Comparison of ENCODE assay signal across 20 cellular contexts in the genomic region with DNA sequence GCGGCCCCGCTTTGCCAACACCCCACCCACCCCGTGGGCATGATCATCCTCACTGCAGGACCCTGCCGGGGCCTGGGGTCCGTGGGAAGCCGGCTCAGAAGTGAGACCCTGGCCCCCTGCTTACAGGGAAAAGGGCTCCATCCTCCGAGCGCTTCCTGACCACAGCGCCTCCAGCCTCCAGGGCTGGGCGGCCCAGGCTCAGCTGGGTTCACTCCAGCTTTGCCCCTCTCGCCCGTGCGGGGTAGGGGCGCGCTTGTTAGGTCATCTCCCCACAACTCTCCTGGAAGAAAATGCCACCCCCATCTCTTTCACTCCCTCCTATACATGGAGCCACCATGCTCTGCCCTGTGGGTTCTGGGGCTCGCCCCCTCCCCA. TPM values are rescaled to one million over a fixed set of nuclear protein-coding genes. Genes with fewer than 3 reads are reported as not detected.
DNase-seq lines count a peak whose midpoint lies in the region; ATAC-seq and TF ChIP-seq lines count a peak whose summit lies in the region.
"Had no signal": no experiment of that assay in that cellular context is flagged by ENCODE, and none has a peak within 500 bp of the region (broad histone marks: within the 10 kb centered on the region; RNA-seq: fewer than 3 reads in every experiment).

No MANE protein-coding gene starts in this region.

- no peaks in the 10 kb centered on the region for H3K36me3 Mint-ChIP-seq in endodermal cell (ENCODE audit: low read depth)
- no peaks in the 10 kb centered on the region for H3K36me3 Mint-ChIP-seq in naive thymus-derived CD4-positive, alpha-beta T cell

- peaks cover 27% of the 10 kb centered on the region for H3K27me3 Mint-ChIP-seq in endodermal cell (ENCODE audit: insufficient read depth)
- H3K27me3 Mint-ChIP-seq in naive thymus-derived CD4-positive, alpha-beta T cell: peaks cover 41 to 59% (median 42%) of the 10 kb centered on the region in 5 donors

- H3K27ac Mint-ChIP-seq in endodermal cell: no peak overlapping the region
- no peak overlapping the region for H3K27ac Mint-ChIP-seq in naive thymus-derived CD4-positive, alpha-beta T cell
- H3K27ac Mint-ChIP-seq: activated CD8-positive, alpha-beta T cell treated with anti-CD3 and anti-CD28 coated beads for 36 hours; CD4-positive, alpha-beta T cell had no signal

- POLR2A ChIA-PET in naive thymus-derived CD4-positive, alpha-beta T cell (lab: Charles Lee): no interaction called here

- no peaks in the 10 kb centered on the region for H3K9me3 Mint-ChIP-seq in endodermal cell
- H3K9me3 Mint-ChIP-seq in naive thymus-derived CD4-positive, alpha-beta T cell: no peaks in the 10 kb centered on the region
- H3K9me3 Mint-ChIP-seq: activated CD8-positive, alpha-beta T cell treated with anti-CD3 and anti-CD28 coated beads for 36 hours; CD4-positive, alpha-beta T cell; neural crest cell had no signal

- peaks cover 23% of the 10 kb centered on the region for H3K27me3 ChIP-seq in endodermal cell (ENCODE audit: control insufficient read depth, insufficient read depth, low read length, poor library complexity, severe bottlenecking)
- peaks cover 0 to 10% of the 10 kb centered on the region in 2 donors for H3K27me3 ChIP-seq in naive thymus-derived CD4-positive, alpha-beta T cell (ENCODE audit: control insufficient read depth in 2 of 2, insufficient read depth in 2 of 2, low read length in 2 of 2)
- H3K27me3 ChIP-seq in aorta (ENCODE audit: control insufficient read depth in 1 of 2, insufficient read depth in 2 of 2, low read length in 1 of 2): peaks cover 0 to 1% of the 10 kb centered on the region in 2 donors
- H3K27me3 ChIP-seq in adrenal gland: peaks cover 19% of the 10 kb centered on the region

- DNase-seq in Right ventricle myocardium inferior (ENCODE audit: missing footprints): no peak
- DNase-seq in Right ventricle myocardium superior: no peak
- no peak for DNase-seq in endodermal cell
- DNase-seq in naive thymus-derived CD4-positive, alpha-beta T cell: no peak
- DNase-seq in aorta: no peak
- DNase-seq in adrenal gland: no peak
- DNase-seq in glomerular visceral epithelial cell (ENCODE audit: extremely low spot score): no peak
- no peak for DNase-seq in dermis blood vessel endothelial cell
- DNase-seq: activated CD8-positive, alpha-beta T cell treated with anti-CD3 and anti-CD28 coated beads for 36 hours; CD4-positive, alpha-beta T cell; EL; NCI-H2081; NCI-H524 treated with DMSO at 0.1 percent for 48 hours; OCI-M1 had no signal

- H3K4me3 Mint-ChIP-seq in endodermal cell: peak overlapping the region; percentile 45
- peak overlapping the region in 4 of 10 donors; percentile 14 to 56 (median 40) for H3K4me3 Mint-ChIP-seq in naive thymus-derived CD4-positive, alpha-beta T cell
- H3K4me3 Mint-ChIP-seq: activated CD8-positive, alpha-beta T cell treated with anti-CD3 and anti-CD28 coated beads for 36 hours; CD4-positive, alpha-beta T cell; neural crest cell had no signal

- no peaks in the 10 kb centered on the region for H3K36me3 ChIP-seq in endodermal cell (ENCODE audit: control insufficient read depth, insufficient read depth, low read length)
- H3K36me3 ChIP-seq in naive thymus-derived CD4-positive, alpha-beta T cell (ENCODE audit: control insufficient read depth in 2 of 3, insufficient read depth in 3 of 3, low read length in 3 of 3): no peaks in the 10 kb centered on the region
- no peaks in the 10 kb centered on the region for H3K36me3 ChIP-seq in aorta (ENCODE audit: control insufficient read depth in 1 of 2, insufficient read depth in 2 of 2, low read length in 1 of 2)
- no peaks in the 10 kb centered on the region for H3K36me3 ChIP-seq in adrenal gland (replicated peaks in 1 of 2)
- H3K36me3 ChIP-seq: tibial nerve had no signal

- TF ChIP-seq POLR2A in adrenal gland (IDR thresholded peaks at IDR 0.05): no peak

- no peak overlapping the region for H3K9ac ChIP-seq in endodermal cell (ENCODE audit: extremely low read depth, low read length, poor library complexity, severe bottlenecking)

- no peaks in the 10 kb centered on the region for H3K4me1 ChIP-seq in endodermal cell (ENCODE audit: control insufficient read depth, insufficient read depth, low read length)
- no peaks in the 10 kb centered on the region for H3K4me1 ChIP-seq in naive thymus-derived CD4-positive, alpha-beta T cell (ENCODE audit: control insufficient read depth in 2 of 2, insufficient read depth in 2 of 2, low read length in 2 of 2)
- no peaks in the 10 kb centered on the region for H3K4me1 ChIP-seq in aorta (ENCODE audit: control insufficient read depth in 1 of 2, insufficient read depth in 2 of 2, low read length in 2 of 2)
- H3K4me1 ChIP-seq in adrenal gland (replicated peaks in 1 of 2): peaks cover 0 to 8% of the 10 kb centered on the region in 2 donors

- H3K27ac ChIP-seq in endodermal cell (ENCODE audit: low read depth, low read length) (no peak overlapping the region), aorta (ENCODE audit: low read depth in 1 of 2, low read length in 2 of 2) (no peak overlapping the region), adrenal gland (no peak overlapping the region)
- no peak overlapping the region for H3K27ac ChIP-seq in naive thymus-derived CD4-positive, alpha-beta T cell (ENCODE audit: low read depth, low read length)
- H3K27ac ChIP-seq: body of pancreas, tibial nerve had no signal

- WGBS in endodermal cell (ENCODE audit: insufficient coverage in 1 of 2, insufficient read length in 1 of 2), 2 experiments: 55 to 68% methylated on average over 3 to 16 of the region's 16 CpGs
- 50 to 51% methylated on average over 16 of the region's 16 CpGs for WGBS in aorta, 2 donors
- WGBS in adrenal gland, 4 donors: 20 to 72% (median 42%) methylated on average over 8 to 16 of the region's 16 CpGs

- peaks cover 3% of the 10 kb centered on the region for H3K4me1 Mint-ChIP-seq in endodermal cell
- H3K4me1 Mint-ChIP-seq in naive thymus-derived CD4-positive, alpha-beta T cell: peaks cover 0 to 10% (median 3%) of the 10 kb centered on the region in 7 donors

- H3K4me3 ChIP-seq in endodermal cell (ENCODE audit: low read length) (no peak overlapping the region), aorta (ENCODE audit: low read length in 2 of 2) (no peak overlapping the region), adrenal gland (no peak overlapping the region)
- H3K4me3 ChIP-seq in naive thymus-derived CD4-positive, alpha-beta T cell (ENCODE audit: low read length): no peak overlapping the region
- H3K4me3 ChIP-seq: body of pancreas, GM12878, lung had no signal

- no peaks in the 10 kb centered on the region for H3K9me3 ChIP-seq in endodermal cell (ENCODE audit: control insufficient read depth, low read length)
- H3K9me3 ChIP-seq in naive thymus-derived CD4-positive, alpha-beta T cell (ENCODE audit: control insufficient read depth in 2 of 3, low read length in 3 of 3): no peaks in the 10 kb centered on the region
- peaks cover 3% of the 10 kb centered on the region for H3K9me3 ChIP-seq in aorta (ENCODE audit: control insufficient read depth, low read length)
- no peaks in the 10 kb centered on the region for H3K9me3 ChIP-seq in adrenal gland (replicated peaks in 1 of 3)
- H3K9me3 ChIP-seq: body of pancreas, tibial nerve had no signal

- intact Hi-C loops in Right ventricle myocardium inferior (cut with DNase I): no loop called here
- intact Hi-C loops in Right ventricle myocardium superior (cut with DNase I): no loop called here
- intact Hi-C loops in naive thymus-derived CD4-positive, alpha-beta T cell (cut with micrococcal nuclease): no loop called here
- intact Hi-C loops in aorta (cut with DNase I): no loop called here
- intact Hi-C loops in adrenal gland (cut with DNase I): no loop called here

- TF ChIP-seq CTCF in endodermal cell (conservative IDR thresholded peaks at IDR 0.05) (no peak), adrenal gland (IDR thresholded peaks at IDR 0.05) (no peak)

- peak; percentile 37 for ATAC-seq in Right ventricle myocardium inferior
- ATAC-seq in Right ventricle myocardium superior (ENCODE audit: poor library complexity): no peak
- ATAC-seq in naive thymus-derived CD4-positive, alpha-beta T cell: peak; percentile 18
- peak; percentile 47 for ATAC-seq in aorta (ENCODE audit: low FRiP score)
- ATAC-seq: activated CD8-positive, alpha-beta T cell treated with anti-CD3 and anti-CD28 coated beads for 36 hours; body of pancreas; GM12878 had no signal

- CTCF ChIA-PET in naive thymus-derived CD4-positive, alpha-beta T cell (lab: Charles Lee): no interaction called here

RNA-seq across cellular contexts. Expression of a gene that starts 6.6 kb away (rescaled TPM):
- total RNA-seq in Right ventricle myocardium inferior (3.1 TPM), Right ventricle myocardium superior (1.9 TPM), endodermal cell (not detected), aorta (under 1 TPM in 1 of 2 donors, not detected in 1; 0.93 TPM), adrenal gland (not detected), dermis blood vessel endothelial cell (not detected in 2 replicates)
- polyA plus RNA-seq in endodermal cell (2013, experiment 1 of 2): not detected
- polyA plus RNA-seq in endodermal cell (2013, experiment 2 of 2): not detected
- not detected for total RNA-seq in naive thymus-derived CD4-positive, alpha-beta T cell
- not detected for polyA plus RNA-seq in naive thymus-derived CD4-positive, alpha-beta T cell
- polyA plus RNA-seq in aorta (not detected), adrenal gland (under 1 TPM in 1 of 3 donors, not detected in 2; 0.24 TPM)
- total RNA-seq: A673; activated CD8-positive, alpha-beta T cell treated with anti-CD3 and anti-CD28 coated beads for 36 hours; body of pancreas; CD4-positive, alpha-beta T cell; GM12878; neural crest cell had no signal
- polyA plus RNA-seq: lung had no signal

RNA-seq across cellular contexts. Expression of a gene that starts 14.7 kb away (rescaled TPM):
- total RNA-seq in Right ventricle myocardium inferior (37.7 TPM), Right ventricle myocardium superior (45.1 TPM), endodermal cell (10 to 100 TPM; 23.1 to 23.9 TPM), aorta (1 to 10 TPM; 8.9 to 9.1 TPM), adrenal gland (10 to 100 TPM; 13.9 to 28.6 (median 19.5) TPM), dermis blood vessel endothelial cell (9.6 and 14.0 TPM in 2 replicates)
- 16.4 TPM for polyA plus RNA-seq in endodermal cell (2013, experiment 1 of 2)
- polyA plus RNA-seq in endodermal cell (2013, experiment 2 of 2): 17.6 TPM
- total RNA-seq in naive thymus-derived CD4-positive, alpha-beta T cell: 10 to 100 TPM in 1 of 5 experiments, 1 to 10 TPM in 4; 8.0 to 10.5 (median 9.2) TPM
- 10 to 100 TPM; 19.1 to 20.7 TPM for polyA plus RNA-seq in naive thymus-derived CD4-positive, alpha-beta T cell
- polyA plus RNA-seq in aorta (1 to 10 TPM; 3.6 to 4.1 TPM), adrenal gland (10 to 100 TPM; 17.5 to 23.2 (median 21.7) TPM)
